1 cellular context compared by ENCODE assay signal in genomic region chr6:112618796-112619195, GRCh38.
TF ChIP-seq lines count a peak whose summit lies in the region.

No MANE protein-coding gene starts in this region.

TF ChIP-seq in K562, 482 proteins besides CTCF, POLR2A, EP300 and RAD21 (continued from another document):
- 0 out of 2 replicates have a peak, but pooled peaks have one; percentile 26 for TF ChIP-seq MGA (IDR thresholded peaks at IDR 0.05)
- TF ChIP-seq PPARD (CRISPR knock-in tag; IDR thresholded peaks at IDR 0.05) = no peak
- peak; percentile 34; the same call in 1 of the 2 replicates for TF ChIP-seq CEBPB (tag; IDR thresholded peaks at IDR 0.05)
- no peak for TF ChIP-seq HOMEZ (CRISPR knock-in tag; IDR thresholded peaks at IDR 0.05)
- no peak for TF ChIP-seq ZNF444 (CRISPR knock-in tag; IDR thresholded peaks at IDR 0.05)
- TF ChIP-seq ZNF280B (CRISPR knock-in tag; IDR thresholded peaks at IDR 0.05) = no peak
- no peak for TF ChIP-seq PRMT5 (CRISPR knock-in tag; IDR thresholded peaks at IDR 0.05)
